In the genomic region with DNA sequence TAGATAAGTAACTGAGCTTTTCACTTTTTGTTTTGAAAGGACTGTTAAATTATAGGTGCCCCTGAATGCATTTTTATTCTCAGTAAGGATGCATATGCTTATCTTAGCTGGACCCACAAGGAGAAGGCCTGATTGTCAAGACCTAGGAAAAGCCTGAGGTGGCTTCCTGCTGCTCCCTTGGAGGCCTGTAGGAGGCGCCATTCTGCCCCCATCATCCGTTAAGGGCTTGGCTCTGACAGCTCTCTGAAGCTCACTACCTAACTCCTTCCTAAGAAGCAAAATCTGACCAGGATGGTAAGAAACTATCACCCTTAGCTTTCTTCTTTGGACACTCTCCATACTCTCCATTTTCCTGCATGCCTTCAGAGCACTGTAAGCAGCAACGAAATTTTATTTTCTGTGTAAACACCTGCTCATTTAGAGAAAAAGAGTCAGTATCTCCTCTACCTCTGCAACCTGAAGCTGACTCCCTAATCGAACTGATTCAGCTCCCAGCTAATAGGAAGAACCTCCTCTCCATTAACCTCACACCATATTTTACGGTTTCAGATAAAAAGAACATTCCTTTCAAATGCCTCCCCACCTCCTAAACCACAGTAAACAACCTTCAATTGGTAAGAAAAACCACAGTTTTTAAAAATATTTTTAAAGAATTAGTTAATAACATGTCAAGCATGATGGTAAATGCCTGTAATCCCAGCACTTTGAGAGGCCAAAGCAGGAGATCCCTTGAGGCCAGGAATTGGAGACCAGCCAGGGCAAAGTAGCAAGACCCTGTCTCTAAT, we compare ENCODE assay signal across 11 cellular contexts.
DNase-seq lines count a peak whose midpoint lies in the region; ATAC-seq, FAIRE-seq and TF ChIP-seq lines count a peak whose summit lies in the region.
"Had no signal": no experiment of that assay in that cellular context is flagged by ENCODE, and none has a peak within 500 bp of the region (broad histone marks: within the 10 kb centered on the region; RNA-seq: fewer than 3 reads in every experiment).

No MANE protein-coding gene starts in this region.

- in situ Hi-C loops in HepG2 (cut with HindIII; ENCODE audit: extremely low pct_ligation_motif_present, low pct_unique_long_range_greater_than_20kb) = no loop called here

- TF ChIP-seq EP300 in HepG2 (IDR thresholded peaks at IDR 0.05; ENCODE audit: low read depth in 2 of 2, low read length in 2 of 2) (no peak), HepG2 (CRISPR knock-in tag; IDR thresholded peaks at IDR 0.05; ENCODE audit: borderline replicate concordance) (no peak)

- H3K36me3 ChIP-seq in HepG2 (replicated peaks in 1 of 2; ENCODE audit: control insufficient read depth in 1 of 2, insufficient read depth in 2 of 2, low read length in 2 of 2) (no peaks in the 10 kb centered on the region), right lobe of liver (no peaks in the 10 kb centered on the region), OCI-LY1 (ENCODE audit: insufficient read depth, low read length) (no peaks in the 10 kb centered on the region), fibroblast of lung (ENCODE audit: control insufficient read depth, insufficient read depth, low read length) (no peaks in the 10 kb centered on the region)

- H2AFZ ChIP-seq in HepG2 (ENCODE audit: low read length) = no peak overlapping the region
- no peak overlapping the region for H2AFZ ChIP-seq in OCI-LY1 (ENCODE audit: low read length)
- no peak overlapping the region for H2AFZ ChIP-seq in fibroblast of lung (ENCODE audit: low read length)

- POLR2A ChIA-PET in HepG2 (lab: Yijun Ruan, JAX) = no interaction called here

- H3K27ac ChIP-seq in HepG2 (ENCODE audit: extremely low read length, insufficient read depth, low read length) (no peak overlapping the region), right lobe of liver (no peak overlapping the region), OCI-LY1 (ENCODE audit: low read depth, low read length, poor library complexity, severe bottlenecking) (no peak overlapping the region), fibroblast of lung (ENCODE audit: insufficient read depth, low read length) (no peak overlapping the region)

- H3K9ac ChIP-seq in HepG2 (ENCODE audit: insufficient read depth, low read depth, low read length) = no peak overlapping the region
- no peak overlapping the region for H3K9ac ChIP-seq in OCI-LY1 (ENCODE audit: low read length)
- H3K9ac ChIP-seq in fibroblast of lung (ENCODE audit: insufficient read depth, low read length) = no peak overlapping the region

- no peak overlapping the region for H3K4me3 ChIP-seq in HepG2 (replicated peaks in 1 of 3; ENCODE audit: insufficient read depth in 1 of 3, low read depth in 2 of 3, low read length in 3 of 3)
- no peak overlapping the region for H3K4me3 ChIP-seq in right lobe of liver
- no peak overlapping the region for H3K4me3 ChIP-seq in OCI-LY1 (ENCODE audit: low read depth, low read length, poor library complexity, severe bottlenecking)
- no peak overlapping the region for H3K4me3 ChIP-seq in fibroblast of lung (replicated peaks in 1 of 4; ENCODE audit: control extremely low read depth in 1 of 4, insufficient read depth in 1 of 4, low read depth in 3 of 4, low read length in 4 of 4)

- peaks cover 8% of the 10 kb centered on the region for H3K9me3 Mint-ChIP-seq in natural killer cell treated with Interleukin-12 subunit alpha and Interleukin-12 subunit beta and Interleukin-15 and Interleukin-18, amount 100 ng/mL, for 72 hours

- H3F3A ChIP-seq in OCI-LY1 (ENCODE audit: insufficient read depth, low read length) = no peaks in the 10 kb centered on the region

- H3K79me2 ChIP-seq in HepG2 (ENCODE audit: insufficient read depth, low read length) (no peaks in the 10 kb centered on the region), OCI-LY1 (ENCODE audit: insufficient read depth, low read length) (no peaks in the 10 kb centered on the region), fibroblast of lung (ENCODE audit: control insufficient read depth, insufficient read depth, low read length) (no peaks in the 10 kb centered on the region)

- no peak overlapping the region for H3K27ac Mint-ChIP-seq in natural killer cell treated with Interleukin-12 subunit alpha and Interleukin-12 subunit beta and Interleukin-15 and Interleukin-18, amount 100 ng/mL, for 72 hours
- H3K27ac Mint-ChIP-seq: dendritic cell treated with granulocyte-macrophage colony-stimulating factor and Interleukin-4, amounts not matched to agents 40 ng/mL and 50 ng/mL, for 4 days had no signal

- TF ChIP-seq CTCF in HepG2 (CRISPR knock-in tag; IDR thresholded peaks at IDR 0.05) (peak; percentile 31), right lobe of liver (IDR thresholded peaks at IDR 0.05) (peak in 1 of 4 donors; percentile 5), OCI-LY1 (IDR thresholded peaks at IDR 0.05; ENCODE audit: low read length) (peak; percentile 49; the same call in 1 of the 2 replicates), fibroblast of lung (conservative IDR thresholded peaks at IDR 0.05 in 1 of 2, IDR thresholded peaks at IDR 0.05 in 1 of 2; ENCODE audit: low read depth in 1 of 2, low read length in 2 of 2) (peak; percentile 16 to 39)

- H3K27me3 ChIP-seq in HepG2 (ENCODE audit: control insufficient read depth in 1 of 2, insufficient read depth in 2 of 2, low read length in 2 of 2) (no peaks in the 10 kb centered on the region), right lobe of liver (no peaks in the 10 kb centered on the region), OCI-LY1 (ENCODE audit: insufficient read depth, low read length) (no peaks in the 10 kb centered on the region), fibroblast of lung (ENCODE audit: control insufficient read depth, insufficient read depth, low read length) (no peaks in the 10 kb centered on the region)

- ATAC-seq in HepG2 = no peak
- no peak for ATAC-seq in right lobe of liver
- no peak for ATAC-seq in natural killer cell treated with Interleukin-12 subunit alpha and Interleukin-12 subunit beta and Interleukin-15 and Interleukin-18, amount 100 ng/mL, for 72 hours
- ATAC-seq in HG02852 (IDR thresholded peaks at IDR 0.05; ENCODE audit: unreplicated experiment) = no peak
- no peak for ATAC-seq in HG03025 (IDR thresholded peaks at IDR 0.05; ENCODE audit: low FRiP score, unreplicated experiment)

- TF ChIP-seq POLR2A in HepG2 (IDR thresholded peaks at IDR 0.05; ENCODE audit: insufficient read depth in 1 of 2, low read depth in 2 of 2, low read length in 2 of 2) = no peak
- no peak for TF ChIP-seq POLR2A in right lobe of liver (IDR thresholded peaks at IDR 0.05)

- no peak for TF ChIP-seq RAD21 in HepG2 (CRISPR knock-in tag; IDR thresholded peaks at IDR 0.05)

- H3K4me1 ChIP-seq in HepG2 (ENCODE audit: insufficient read depth, low read length) (no peaks in the 10 kb centered on the region), right lobe of liver (no peaks in the 10 kb centered on the region), OCI-LY1 (ENCODE audit: insufficient read depth, low read length, severe bottlenecking) (no peaks in the 10 kb centered on the region), fibroblast of lung (ENCODE audit: control insufficient read depth, extremely low read depth, insufficient read depth, low read length) (no peaks in the 10 kb centered on the region)

- H4K20me1 ChIP-seq in HepG2 (ENCODE audit: insufficient read depth, low read length) (no peaks in the 10 kb centered on the region), OCI-LY1 (ENCODE audit: insufficient read depth, low read length) (no peaks in the 10 kb centered on the region), fibroblast of lung (ENCODE audit: control insufficient read depth, extremely low read depth, insufficient read depth, low read length) (no peaks in the 10 kb centered on the region)

- DNase-seq in HepG2 (ENCODE audit: low spot score) (no peak), right lobe of liver (no peak), fibroblast of lung (ENCODE audit: low read depth in 2 of 2) (peak in 1 of 2 donors; percentile 62)
- no peak for DNase-seq in stimulated activated CD4-positive, alpha-beta T cell treated with anti-CD3 and anti-CD28 coated beads, Interleukin-4, amount 100 ng/mL, for 1 hour
- DNase-seq in natural killer cell treated with Interleukin-12 subunit alpha and Interleukin-12 subunit beta and Interleukin-15 and Interleukin-18, amount 100 ng/mL, for 72 hours (ENCODE audit: low spot score) = no peak
- DNase-seq: activated T-cell treated with anti-CD3 and anti-CD28 coated beads, Interleukin-2, amount 50 U/mL, for 48 hours; NCI-H526 treated with DMSO at 0.1 percent for 48 hours had no signal

- H3K27me3 Mint-ChIP-seq in natural killer cell treated with Interleukin-12 subunit alpha and Interleukin-12 subunit beta and Interleukin-15 and Interleukin-18, amount 100 ng/mL, for 72 hours = no peaks in the 10 kb centered on the region
- H3K27me3 Mint-ChIP-seq: dendritic cell treated with granulocyte-macrophage colony-stimulating factor and Interleukin-4, amounts not matched to agents 40 ng/mL and 50 ng/mL, for 4 days had no signal

- no peaks in the 10 kb centered on the region for H3K9me3 ChIP-seq in HepG2 (ENCODE audit: low read length)
- no peaks in the 10 kb centered on the region for H3K9me3 ChIP-seq in right lobe of liver
- H3K9me3 ChIP-seq in OCI-LY1 (ENCODE audit: low read length) = no peaks in the 10 kb centered on the region
- no peaks in the 10 kb centered on the region for H3K9me3 ChIP-seq in fibroblast of lung (ENCODE audit: control insufficient read depth, insufficient read depth, low read depth, low read length)

- H3K36me3 Mint-ChIP-seq in natural killer cell treated with Interleukin-12 subunit alpha and Interleukin-12 subunit beta and Interleukin-15 and Interleukin-18, amount 100 ng/mL, for 72 hours = no peaks in the 10 kb centered on the region

- WGBS in HepG2 (ENCODE audit: low lambda C conversion rate) = 2% methylated on average over 5 of the region's 5 CpGs
- 18% methylated on average over 5 of the region's 5 CpGs for WGBS in right lobe of liver (ENCODE audit: insufficient coverage, low coverage, low lambda C conversion rate, missing lambda C conversion rate)

- H3K4me1 Mint-ChIP-seq in natural killer cell treated with Interleukin-12 subunit alpha and Interleukin-12 subunit beta and Interleukin-15 and Interleukin-18, amount 100 ng/mL, for 72 hours (ENCODE audit: low read depth in 2 of 2) = no peaks in the 10 kb centered on the region

- H3K9me2 ChIP-seq in OCI-LY1 (ENCODE audit: low read depth, low read length) = no peaks in the 10 kb centered on the region

- no peak for FAIRE-seq in HepG2 (lab: Jason Lieb, UNC)

- intact Hi-C loops in HepG2 (cut with micrococcal nuclease; ENCODE audit: unreplicated experiment) = no loop called here
- intact Hi-C loops in right lobe of liver (cut with DNase I) = no loop called here

- no peak overlapping the region for H3K4me3 Mint-ChIP-seq in natural killer cell treated with Interleukin-12 subunit alpha and Interleukin-12 subunit beta and Interleukin-15 and Interleukin-18, amount 100 ng/mL, for 72 hours
- H3K4me3 Mint-ChIP-seq: dendritic cell treated with granulocyte-macrophage colony-stimulating factor and Interleukin-4, amounts not matched to agents 40 ng/mL and 50 ng/mL, for 4 days had no signal

- no TSS peak for BruUV-seq in HepG2 (replicated peaks; lab: Mats Ljungman, UMichigan)

- CTCF ChIA-PET in HepG2 (lab: Yijun Ruan, JAX; ENCODE audit: low intra/inter-chr PET ratio, low total read pairs) = no interaction called here

- no peak overlapping the region for H3K4me2 ChIP-seq in HepG2 (ENCODE audit: low read depth, low read length)
- H3K4me2 ChIP-seq in OCI-LY1 (ENCODE audit: low read length) = no peak overlapping the region
- H3K4me2 ChIP-seq in fibroblast of lung (ENCODE audit: extremely low read depth, insufficient read depth, low read length) = no peak overlapping the region
